In genomic region chr5:116507051-116507537, GRCh38 we compare ENCODE assay signal across 2 cellular contexts.
TF ChIP-seq lines count a peak whose summit lies in the region.

No MANE protein-coding gene starts in this region.

TF ChIP-seq in SK-N-SH treated with all-trans-retinoic acid at 6 μM for 48 hours, 23 proteins besides CTCF, POLR2A, EP300 and RAD21 (continued from another document):
- no peak for TF ChIP-seq CREB5 (CRISPR knock-in tag; IDR thresholded peaks at IDR 0.05; ENCODE audit: low read depth)

TF ChIP-seq in SK-N-SH, 30 proteins besides CTCF, POLR2A, EP300 and RAD21 (continued from another document):
- TF ChIP-seq MEF2A (IDR thresholded peaks at IDR 0.05; ENCODE audit: borderline replicate concordance, low read depth) (no peak), TEAD4 (IDR thresholded peaks at IDR 0.05; ENCODE audit: borderline replicate concordance, insufficient read depth) (no peak), MAX (IDR thresholded peaks at IDR 0.05; ENCODE audit: low read depth) (no peak)
TF ChIP-seq in SK-N-SH: peak in this region for 0.
